ENCODE assay signal across 19 cellular contexts in the genomic region with DNA sequence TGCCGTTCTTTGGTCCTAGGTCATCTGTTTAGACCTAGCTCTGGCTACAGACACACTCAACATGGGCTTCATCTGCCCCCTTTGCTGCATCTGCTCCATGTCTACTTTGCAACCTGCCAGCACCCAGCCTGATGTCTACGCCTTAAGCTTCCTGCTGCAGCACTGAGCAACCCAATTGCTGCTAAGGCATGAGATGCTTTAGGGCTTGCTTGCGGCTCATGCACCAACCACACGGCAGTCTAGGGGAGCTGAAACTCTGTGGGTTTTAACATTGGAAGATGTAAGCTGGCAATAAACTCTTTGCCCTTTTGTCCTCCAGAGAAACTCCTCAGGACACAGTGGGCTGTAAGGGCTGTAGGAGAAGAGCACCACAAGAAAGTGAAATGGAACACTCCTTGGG. TPM values are rescaled to one million over a fixed set of nuclear protein-coding genes. Genes with fewer than 3 reads are reported as not detected.
"Had no signal": no experiment of that assay in that cellular context is flagged by ENCODE, and none has a peak within 500 bp of the region (broad histone marks: within the 10 kb centered on the region; RNA-seq: fewer than 3 reads in every experiment).

No MANE protein-coding gene starts in this region.

- H3K27ac ChIP-seq: PC-9, Peyer's patch, SJSA1, SK-N-MC had no signal

- DNase-seq: KBM-7, MV-4-11, NCI-H1048, NCI-H1436 treated with DMSO at 0.1 percent for 48 hours, NCI-H2171, NCI-H226, NCI-H446, NCI-H82, OCI-M1, PC-9, Peyer's patch, SHP77 treated with DMSO at 0.1 percent for 48 hours had no signal

- H3K4me1 ChIP-seq: Peyer's patch, SJSA1 had no signal

- H2AFZ ChIP-seq: PC-9 had no signal

- H3K27me3 ChIP-seq: Peyer's patch, SJSA1 had no signal

- H3K4me3 ChIP-seq: PC-9, Peyer's patch, SJSA1, SK-N-MC had no signal

- H3K4me2 ChIP-seq: PC-9 had no signal

- H3K9me3 ChIP-seq: Peyer's patch, SJSA1 had no signal

- ATAC-seq: Right ventricle myocardium inferior had no signal

- H3K36me3 ChIP-seq: Peyer's patch, SJSA1 had no signal

RNA-seq across cellular contexts. Expression of a gene that starts 11.7 kb away (rescaled TPM):
- total RNA-seq: HT-29, LHCN-M2, MCF 10A, PC-9, Right ventricle myocardium inferior, RPMI7951, SJSA1 had no signal
